Comparison of ENCODE assay signal across 8 cellular contexts in genomic region chr7:104980969-104981670, GRCh38. TPM values are rescaled to one million over a fixed set of nuclear protein-coding genes. Genes with fewer than 3 reads are reported as not detected.
A peak's percentile ranks its signal among the peaks of the same experiment; 100 is the strongest.
DNase-seq lines count a peak whose midpoint lies in the region; ATAC-seq, FAIRE-seq and TF ChIP-seq lines count a peak whose summit lies in the region.

No MANE protein-coding gene starts in this region.

- peak; percentile 3 for FAIRE-seq in kidney (lab: Jason Lieb, UNC)

- H3K36me3 ChIP-seq in adipocyte (ENCODE audit: control insufficient read depth, insufficient read depth, low read length, severe bottlenecking) (peaks cover 4% of the 10 kb centered on the region), kidney (ENCODE audit: control insufficient read depth in 1 of 2, insufficient read depth in 2 of 2, low read length in 2 of 2) (no peaks in the 10 kb centered on the region), transverse colon (no peaks in the 10 kb centered on the region)

- H3K4me3 ChIP-seq in adipocyte (ENCODE audit: low read length) (no peak overlapping the region), kidney (ENCODE audit: low read length in 2 of 2) (no peak overlapping the region), transverse colon (no peak overlapping the region)

- 29 to 33% methylated on average over 3 to 4 of the region's 4 CpGs for WGBS in transverse colon (ENCODE audit: low coverage in 1 of 2), 2 donors

- peak; percentile 67 for DNase-seq in H4 (ENCODE audit: low spot score)
- DNase-seq in NCI-H446 (lab: John Stamatoyannopoulos, UW) = peak; percentile 18 to 65
- peak; percentile 93 for DNase-seq in adipocyte (ENCODE audit: low read depth)
- no peak for DNase-seq in kidney
- DNase-seq in transverse colon = no peak

- H3K27me3 ChIP-seq in adipocyte (replicated peaks; ENCODE audit: control insufficient read depth, insufficient read depth, low read length) = no peaks in the 10 kb centered on the region
- no peaks in the 10 kb centered on the region for H3K27me3 ChIP-seq in transverse colon

- in situ Hi-C loops in transverse colon (cut with MboI; ENCODE audit: low pct_ligation_motif_present in 1 of 4, low pct_unique_long_range_greater_than_20kb in 1 of 4, low sequenced_read_pairs in 3 of 4) = no loop called here

- TF ChIP-seq POLR2A in transverse colon (IDR thresholded peaks at IDR 0.05) = peak; percentile 14

- peaks cover 90% of the 10 kb centered on the region for H3K4me1 ChIP-seq in adipocyte (ENCODE audit: control insufficient read depth, insufficient read depth, low read length)
- peaks cover 25 to 54% of the 10 kb centered on the region in 2 donors for H3K4me1 ChIP-seq in kidney (ENCODE audit: control insufficient read depth in 1 of 2, insufficient read depth in 1 of 2, low read depth in 1 of 2, low read length in 2 of 2)
- peaks cover 51 to 84% (median 69%) of the 10 kb centered on the region in 4 donors for H3K4me1 ChIP-seq in transverse colon

- no peak for TF ChIP-seq EP300 in transverse colon (IDR thresholded peaks at IDR 0.05; ENCODE audit: low read depth)

- ATAC-seq in HG03460 (IDR thresholded peaks at IDR 0.05; ENCODE audit: unreplicated experiment) = no peak
- no peak for ATAC-seq in HG02870 (IDR thresholded peaks at IDR 0.05; ENCODE audit: unreplicated experiment)

- intact Hi-C loops in kidney (cut with DNase I) = no loop called here
- intact Hi-C loops in transverse colon (cut with DNase I; ENCODE audit: low total_unique reads) = loop anchor here (5.0 kb wide), 1 partner anchor 36 kb away; no protein-coding TSS in a partner anchor

- TF ChIP-seq CTCF in C4-2B (conservative IDR thresholded peaks at IDR 0.05) (peak; percentile 93), kidney (IDR thresholded peaks at IDR 0.05; ENCODE audit: borderline replicate concordance, extremely low read depth, insufficient read depth) (peak; percentile 71), transverse colon (IDR thresholded peaks at IDR 0.05) (peak; percentile 71 to 80 (median 76))

- no peak overlapping the region for H3K27ac ChIP-seq in C4-2B
- peak overlapping the region in 1 of 2 donors; percentile 13 for H3K27ac ChIP-seq in kidney (ENCODE audit: low read depth in 2 of 2, low read length in 2 of 2)
- H3K27ac ChIP-seq in transverse colon = peak overlapping the region in 3 of 4 donors; percentile 95 to 99 (median 98)

- H3K9ac ChIP-seq in adipocyte (ENCODE audit: low read length) (peak overlapping the region; percentile 99), kidney (ENCODE audit: low read length in 2 of 2) (no peak overlapping the region)

- no peaks in the 10 kb centered on the region for H3K9me3 ChIP-seq in adipocyte (ENCODE audit: control insufficient read depth, low read length)
- no peaks in the 10 kb centered on the region for H3K9me3 ChIP-seq in kidney (ENCODE audit: control insufficient read depth in 1 of 2, low read length in 2 of 2)
- no peaks in the 10 kb centered on the region for H3K9me3 ChIP-seq in transverse colon

RNA-seq across cellular contexts. Expression of gene KMT2E, which starts 32.9 kb away (rescaled TPM):
- 19.4 and 38.2 TPM in 2 replicates for total RNA-seq in H4 (2014; rRNA removed; shearing (Covaris generic))
- 106 TPM for total RNA-seq in kidney
- 7.2 TPM for polyA plus RNA-seq in kidney (ENCODE audit: insufficient read depth, low read depth, low replicate concordance)
- 100 to 1,000 TPM in 3 of 4 donors, 10 to 100 TPM in 1; 86.8 to 362 (median 178) TPM for total RNA-seq in transverse colon

Comparison
In these comparisons a context has a peak if more than half of its experiments do, and no peak if none do; other contexts are left out.
1. DNase-seq: peak in H4 (single experiment), NCI-H446 (2 of 2) and adipocyte (single experiment); none in kidney (single experiment) and transverse colon (single experiment).
2. Peak in every context shown above with its lines, with median percentiles within 50 percentile points of each other: CTCF ChIP-seq.